ENCODE assay signal across 9 cellular contexts in the genomic region with DNA sequence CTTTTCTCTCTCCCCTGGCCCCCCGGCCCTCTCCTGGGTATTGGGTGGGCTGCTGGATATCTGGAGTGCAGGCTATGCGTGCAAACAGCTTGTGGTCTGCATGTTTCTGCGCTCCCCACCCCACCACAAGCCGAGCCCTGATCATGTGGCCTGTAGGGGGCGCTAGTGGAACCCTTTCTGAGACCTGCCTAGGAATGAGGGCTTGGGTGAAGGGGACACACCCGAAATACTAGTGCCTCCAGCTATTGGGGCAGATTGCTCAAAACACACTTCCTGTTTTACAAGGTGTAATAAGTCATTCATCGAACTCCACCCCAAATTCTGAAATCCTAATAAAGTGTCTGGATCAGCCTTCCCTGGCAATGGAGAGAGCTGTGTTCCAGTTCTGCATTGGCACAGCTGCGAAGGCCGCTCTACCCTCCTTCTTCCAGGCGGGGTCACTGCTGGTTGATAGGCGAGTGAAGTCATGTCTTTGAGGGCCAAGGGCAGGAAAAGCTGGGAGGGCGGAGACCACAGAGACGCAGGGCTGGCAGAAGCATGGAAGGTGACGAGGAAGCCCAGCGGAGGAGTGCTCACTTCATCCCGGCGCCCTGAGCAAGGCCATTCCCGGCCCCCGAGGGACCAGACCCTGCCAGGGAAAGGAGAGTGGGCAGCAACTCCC. TPM values are rescaled to one million over a fixed set of nuclear protein-coding genes. Genes with fewer than 3 reads are reported as not detected.
DNase-seq lines count a peak whose midpoint lies in the region; ATAC-seq, FAIRE-seq and TF ChIP-seq lines count a peak whose summit lies in the region.
"Had no signal": no experiment of that assay in that cellular context is flagged by ENCODE, and none has a peak within 500 bp of the region (broad histone marks: within the 10 kb centered on the region; RNA-seq: fewer than 3 reads in every experiment).

No MANE protein-coding gene starts in this region.

- H3K27ac ChIP-seq in RWPE1 (peak overlapping the region; percentile 80), endothelial cell of umbilical vein (ENCODE audit: insufficient read depth, low read depth, low read length) (no peak overlapping the region), trophoblast cell (ENCODE audit: low read depth, low read length) (peak overlapping the region; percentile 52), body of pancreas (no peak overlapping the region)

- H3K23ac ChIP-seq in trophoblast cell (ENCODE audit: low read length), result no peak overlapping the region

- H2AFZ ChIP-seq in endothelial cell of umbilical vein (ENCODE audit: low read depth, low read length), result no peak overlapping the region
- no peak overlapping the region for H2AFZ ChIP-seq in trophoblast cell (ENCODE audit: insufficient read depth, low read length, poor library complexity)

- intact Hi-C loops in endothelial cell of umbilical vein (cut with micrococcal nuclease), result no loop called here
- intact Hi-C loops in body of pancreas (cut with DNase I), result no loop called here

- dilution Hi-C loops in endothelial cell of umbilical vein (cut with MboI; ENCODE audit: extremely low pct_ligation_motif_present, low sequenced_read_pairs), result no loop called here

- H3K4me2 ChIP-seq in endothelial cell of umbilical vein (ENCODE audit: insufficient read depth, low read length) (no peak overlapping the region), trophoblast cell (ENCODE audit: low read length) (no peak overlapping the region)

- in situ Hi-C loops in GM13977 (cut with MboI; ENCODE audit: low pct_unique_long_range_greater_than_20kb, low sequenced_read_pairs, unreplicated experiment), result no loop called here

- ATAC-seq in body of pancreas (no peak), HG02642 (IDR thresholded peaks at IDR 0.05; ENCODE audit: poor library complexity, unreplicated experiment) (no peak), HG03520 (IDR thresholded peaks at IDR 0.05; ENCODE audit: unreplicated experiment) (no peak)

- peak overlapping the region; percentile 39 for H4K8ac ChIP-seq in trophoblast cell (ENCODE audit: low read depth, low read length)

- no peaks in the 10 kb centered on the region for H3K9me1 ChIP-seq in endothelial cell of umbilical vein (replicated peaks; ENCODE audit: control insufficient read depth, extremely low read depth, insufficient read depth, low read length)

- H4K20me1 ChIP-seq in endothelial cell of umbilical vein (replicated peaks; ENCODE audit: control insufficient read depth, extremely low read depth, insufficient read depth, low read length), result no peaks in the 10 kb centered on the region

- WGBS in trophoblast cell (ENCODE audit: extremely low coverage, insufficient coverage, insufficient read length), result no CpG with 5 or more reads among the region's 19 CpGs
- 57 to 61% methylated on average over 18 to 19 of the region's 19 CpGs for WGBS in body of pancreas, 2 donors

- TF ChIP-seq POLR2A in endothelial cell of umbilical vein (IDR thresholded peaks at IDR 0.05; ENCODE audit: low read depth, low read length) (no peak), body of pancreas (IDR thresholded peaks at IDR 0.05) (no peak)

- DNase-seq in GM13977 (ENCODE audit: low spot score), result no peak
- DNase-seq in RWPE1 (ENCODE audit: low spot score), result peak; percentile 71
- no peak for DNase-seq in endothelial cell of umbilical vein (ENCODE audit: low read depth, low spot score)
- DNase-seq in trophoblast cell, result no peak
- no peak for DNase-seq in body of pancreas
- no peak for DNase-seq in occipital lobe (lab: John Stamatoyannopoulos, UW)

- CTCF ChIA-PET in RWPE1 (lab: Yijun Ruan, JAX), result interaction anchor here (0.6 to 4.3 kb wide), 7 partner anchors 10 to 275 kb away, joined by 3 to 23 read pairs (median 3); no protein-coding TSS in a partner anchor
- CTCF ChIA-PET in endothelial cell of umbilical vein (lab: Charles Lee), result interaction anchor here (0.7 to 20.6 kb wide), 7 partner anchors 9 to 80 kb away, joined by 3 to 778 read pairs (median 4); a partner anchor contains a TSS

- POLR2A ChIA-PET in RWPE1 (lab: Yijun Ruan, JAX; ENCODE audit: low non-redundant PET) (no interaction called here), endothelial cell of umbilical vein (lab: Charles Lee) (no interaction called here)

- FAIRE-seq in endothelial cell of umbilical vein (lab: Jason Lieb, UNC), result peak; percentile 8

- no peak overlapping the region for H4K12ac ChIP-seq in trophoblast cell (ENCODE audit: low read depth, low read length)

- BruUV-seq in endothelial cell of umbilical vein (replicated peaks; lab: Mats Ljungman, UMichigan), result no TSS peak

- H2BK120ac ChIP-seq in trophoblast cell (ENCODE audit: insufficient read depth, low read length, poor library complexity), result peak overlapping the region; percentile 82

- H3K79me2 ChIP-seq in endothelial cell of umbilical vein (ENCODE audit: control insufficient read depth, insufficient read depth, low read length) (no peaks in the 10 kb centered on the region), trophoblast cell (ENCODE audit: control insufficient read depth, insufficient read depth, low read length, poor library complexity) (peaks cover 8% of the 10 kb centered on the region)

- H3K14ac ChIP-seq in trophoblast cell (ENCODE audit: low read length), result peak overlapping the region; percentile 38

- H4K91ac ChIP-seq in trophoblast cell (ENCODE audit: low read depth, low read length), result peak overlapping the region; percentile 59

- peak overlapping the region; percentile 62 for H3K18ac ChIP-seq in trophoblast cell (ENCODE audit: low read length)

- peaks cover 32% of the 10 kb centered on the region for H3K79me1 ChIP-seq in trophoblast cell (ENCODE audit: low read length)

- H3K9me3 ChIP-seq in endothelial cell of umbilical vein (replicated peaks; ENCODE audit: control insufficient read depth, insufficient read depth, low read length) (no peaks in the 10 kb centered on the region), trophoblast cell (ENCODE audit: insufficient read depth, low read depth, low read length) (no peaks in the 10 kb centered on the region), body of pancreas (no peaks in the 10 kb centered on the region)

- peak overlapping the region; percentile 9 for H3K4ac ChIP-seq in trophoblast cell (ENCODE audit: low read depth, low read length)

- TF ChIP-seq CTCF in GM13977 (IDR thresholded peaks at IDR 0.05; ENCODE audit: extremely low read depth, insufficient read depth, missing control alignments) (peak; percentile 67), RWPE1 (conservative IDR thresholded peaks at IDR 0.05; ENCODE audit: low read depth) (peak; percentile 84), endothelial cell of umbilical vein (IDR thresholded peaks at IDR 0.05; ENCODE audit: extremely low read depth in 1 of 2, insufficient read depth in 1 of 2, low read depth in 1 of 2, low read length in 2 of 2) (peak; percentile 64 to 73), body of pancreas (IDR thresholded peaks at IDR 0.05) (peak in 3 of 7 experiments; percentile 5 to 10 (median 8))

- H2BK12ac ChIP-seq in trophoblast cell (ENCODE audit: low read length), result peak overlapping the region; percentile 58

- H3K36me3 ChIP-seq in endothelial cell of umbilical vein (ENCODE audit: control insufficient read depth in 2 of 2, extremely low read depth in 1 of 2, insufficient read depth in 2 of 2, low read length in 2 of 2) (no peaks in the 10 kb centered on the region), trophoblast cell (ENCODE audit: control insufficient read depth in 1 of 2, insufficient read depth in 2 of 2, low read length in 2 of 2) (no peaks in the 10 kb centered on the region), body of pancreas (replicated peaks in 1 of 2; ENCODE audit: insufficient read depth in 1 of 2, low read depth in 2 of 2) (no peaks in the 10 kb centered on the region)

- H3K4me3 ChIP-seq in endothelial cell of umbilical vein (replicated peaks in 1 of 3; ENCODE audit: insufficient read depth in 1 of 3, low read depth in 1 of 3, low read length in 3 of 3) (no peak overlapping the region), trophoblast cell (ENCODE audit: low read depth, low read length) (no peak overlapping the region), body of pancreas (no peak overlapping the region)

- H3K4me1 ChIP-seq in endothelial cell of umbilical vein (ENCODE audit: control insufficient read depth, extremely low read depth, insufficient read depth, low read length), result no peaks in the 10 kb centered on the region
- H3K4me1 ChIP-seq in trophoblast cell (ENCODE audit: control insufficient read depth in 1 of 2, insufficient read depth in 2 of 2, low read length in 2 of 2), result peaks cover 35 to 39% of the 10 kb centered on the region in 2 experiments
- no peaks in the 10 kb centered on the region for H3K4me1 ChIP-seq in body of pancreas

- H2BK5ac ChIP-seq in trophoblast cell (ENCODE audit: low read depth, low read length, poor library complexity), result peak overlapping the region; percentile 59

- H3K9ac ChIP-seq in endothelial cell of umbilical vein (replicated peaks; ENCODE audit: extremely low read depth, insufficient read depth, low read length) (no peak overlapping the region), trophoblast cell (ENCODE audit: low read length) (no peak overlapping the region)

- H3K27me3 ChIP-seq in endothelial cell of umbilical vein (ENCODE audit: control insufficient read depth in 2 of 2, insufficient read depth in 2 of 2, low read length in 2 of 2), result no peaks in the 10 kb centered on the region
- no peaks in the 10 kb centered on the region for H3K27me3 ChIP-seq in trophoblast cell (ENCODE audit: insufficient read depth, low read length)
- no peaks in the 10 kb centered on the region for H3K27me3 ChIP-seq in body of pancreas

- peak overlapping the region; percentile 55 for H2AK5ac ChIP-seq in trophoblast cell (ENCODE audit: low read length)

RNA-seq across cellular contexts. Expression of a gene that starts 19.8 kb away (rescaled TPM):
- not detected in 2 replicates for total RNA-seq in endothelial cell of umbilical vein
- 0.03 and 0.08 TPM in 2 replicates for polyA plus RNA-seq in endothelial cell of umbilical vein
- 0.01 TPM in 1 of 2 replicates, not detected in the other for polyA plus RNA-seq in endothelial cell of umbilical vein (2011; cell fraction: cytosol; rRNA removed)
- not detected in 2 replicates for polyA plus RNA-seq in endothelial cell of umbilical vein (2011; cell fraction: nucleus; rRNA removed)
- polyA plus RNA-seq in endothelial cell of umbilical vein (2012), result not detected in 2 replicates
- not detected in 2 replicates for polyA minus RNA-seq in endothelial cell of umbilical vein
- polyA minus RNA-seq in endothelial cell of umbilical vein (2011; cell fraction: cytosol; rRNA and poly(A)+ RNA removed), result not detected
- polyA minus RNA-seq in endothelial cell of umbilical vein (2011; cell fraction: nucleus; rRNA and poly(A)+ RNA removed), result not detected in 2 replicates
- polyA plus RNA-seq in trophoblast cell (2013), result 34.4 and 34.6 TPM in 2 replicates
- total RNA-seq in body of pancreas, result 1 to 10 TPM in 1 of 2 donors, not detected in 1; 7.6 TPM
- 2.7 TPM for total RNA-seq in occipital lobe
- total RNA-seq: RPMI7951 had no signal

RNA-seq across cellular contexts. Expression of a gene that starts 28.5 kb away (rescaled TPM):
- total RNA-seq in endothelial cell of umbilical vein, result 91.7 and 97.9 TPM in 2 replicates
- polyA plus RNA-seq in endothelial cell of umbilical vein, result 78.8 and 87.3 TPM in 2 replicates
- polyA plus RNA-seq in endothelial cell of umbilical vein (2011; cell fraction: cytosol; rRNA removed), result 63.5 and 69.3 TPM in 2 replicates
- polyA plus RNA-seq in endothelial cell of umbilical vein (2011; cell fraction: nucleus; rRNA removed), result 87.0 and 95.4 TPM in 2 replicates
- 68.1 and 72.5 TPM in 2 replicates for polyA plus RNA-seq in endothelial cell of umbilical vein (2012)
- polyA minus RNA-seq in endothelial cell of umbilical vein, result 94.3 and 126 TPM in 2 replicates
- 59.1 TPM for polyA minus RNA-seq in endothelial cell of umbilical vein (2011; cell fraction: cytosol; rRNA and poly(A)+ RNA removed)
- 37.9 and 42.1 TPM in 2 replicates for polyA minus RNA-seq in endothelial cell of umbilical vein (2011; cell fraction: nucleus; rRNA and poly(A)+ RNA removed)
- polyA plus RNA-seq in trophoblast cell (2013), result 11.8 and 12.6 TPM in 2 replicates
- 10 to 100 TPM; 23.9 to 46.1 TPM for total RNA-seq in body of pancreas
- 27.0 TPM for total RNA-seq in occipital lobe

RNA-seq across cellular contexts. Expression of a gene that starts 37.6 kb away (rescaled TPM):
- 58.5 and 58.7 TPM in 2 replicates for total RNA-seq in endothelial cell of umbilical vein
- 7.2 and 11.6 TPM in 2 replicates for polyA plus RNA-seq in endothelial cell of umbilical vein
- 17.7 and 18.8 TPM in 2 replicates for polyA plus RNA-seq in endothelial cell of umbilical vein (2011; cell fraction: cytosol; rRNA removed)
- 55.3 and 82.8 TPM in 2 replicates for polyA plus RNA-seq in endothelial cell of umbilical vein (2011; cell fraction: nucleus; rRNA removed)
- 36.5 and 52.9 TPM in 2 replicates for polyA plus RNA-seq in endothelial cell of umbilical vein (2012)
- polyA minus RNA-seq in endothelial cell of umbilical vein, result 10.4 and 11.5 TPM in 2 replicates
- 23.6 TPM for polyA minus RNA-seq in endothelial cell of umbilical vein (2011; cell fraction: cytosol; rRNA and poly(A)+ RNA removed)
- polyA minus RNA-seq in endothelial cell of umbilical vein (2011; cell fraction: nucleus; rRNA and poly(A)+ RNA removed), result 8.8 and 14.1 TPM in 2 replicates
- 35.4 and 35.8 TPM in 2 replicates for polyA plus RNA-seq in trophoblast cell (2013)
- 10 to 100 TPM; 20.2 to 28.3 TPM for total RNA-seq in body of pancreas
- 12.5 TPM for total RNA-seq in occipital lobe

Comparison
In these comparisons a context has a peak if more than half of its experiments do, and no peak if none do; other contexts are left out.
1. H3K27ac ChIP-seq: peak in RWPE1 (single experiment) and trophoblast cell (single experiment); none in endothelial cell of umbilical vein (single experiment) and body of pancreas (0 of 4).